In genomic region chr1:77978969-77979838, GRCh38 we compare ENCODE assay signal across 8 cellular contexts. TPM values are rescaled to one million over a fixed set of nuclear protein-coding genes. Genes with fewer than 3 reads are reported as not detected.
DNase-seq lines count a peak whose midpoint lies in the region; ATAC-seq and TF ChIP-seq lines count a peak whose summit lies in the region.

TSS of gene FUBP1 (minus strand) at chr1:77979072. CDS start at chr1:77979004, 68 bp downstream.

- WGBS in lung, 2 donors, result 0% methylated on average over 55 to 57 of the region's 57 CpGs

- TF ChIP-seq CTCF in lung (IDR thresholded peaks at IDR 0.05; ENCODE audit: control extremely low read depth, extremely low read depth), result peak; percentile 49

- H3K27me3 ChIP-seq in CD4-positive, alpha-beta memory T cell (ENCODE audit: insufficient read depth, low read length), result no peaks in the 10 kb centered on the region
- H3K27me3 ChIP-seq in lung (ENCODE audit: control insufficient read depth, insufficient read depth), result no peaks in the 10 kb centered on the region

- H3K9me3 Mint-ChIP-seq in CD4-positive, alpha-beta memory T cell, result peaks cover 0 to 1% (median 0%) of the 10 kb centered on the region in 8 donors
- H3K9me3 Mint-ChIP-seq in activated CD4-positive, alpha-beta memory T cell treated with anti-CD3 and anti-CD28 coated beads for 36 hours, result no peaks in the 10 kb centered on the region

- POLR2A ChIA-PET in CD4-positive, alpha-beta memory T cell (lab: Charles Lee; ENCODE audit: partially characterized antibody), result interaction anchor here (0.6 to 8.5 kb wide), 25 partner anchors 10 to 672 kb away, joined by 3 to 247 read pairs (median 5); partner anchors contain the start of genes DNAJB4, IFI44L, MIGA1 and USP33
- POLR2A ChIA-PET in activated CD4-positive, alpha-beta memory T cell treated with anti-CD3 and anti-CD28 coated beads for 36 hours (lab: Charles Lee), result interaction anchor here (0.6 to 10.1 kb wide), 14 partner anchors 9 to 1685 kb away, joined by 3 to 297 read pairs (median 6); partner anchors contain the start of genes DNAJB4 and ZZZ3

- H3K27me3 Mint-ChIP-seq in CD4-positive, alpha-beta memory T cell, result no peaks in the 10 kb centered on the region
- H3K27me3 Mint-ChIP-seq in activated CD4-positive, alpha-beta memory T cell treated with anti-CD3 and anti-CD28 coated beads for 36 hours, result no peaks in the 10 kb centered on the region

- no peak within 1 kb of the TSS for H3K27ac Mint-ChIP-seq in CD4-positive, alpha-beta memory T cell
- H3K27ac Mint-ChIP-seq in activated CD4-positive, alpha-beta memory T cell treated with anti-CD3 and anti-CD28 coated beads for 36 hours, result no peak within 1 kb of the TSS

- peak within 1 kb of the TSS; percentile 100 for H3K27ac ChIP-seq in CD4-positive, alpha-beta memory T cell (ENCODE audit: low read depth, low read length)
- H3K27ac ChIP-seq in lung (ENCODE audit: low read depth in 1 of 2, low read length in 1 of 2), result peak within 1 kb of the TSS; percentile 94 to 100

- ATAC-seq in GM19438 (IDR thresholded peaks at IDR 0.05; ENCODE audit: low read depth, unreplicated experiment) (peak; percentile 73), HG03575 (IDR thresholded peaks at IDR 0.05; ENCODE audit: extremely low read depth, insufficient number of reproducible peaks, low FRiP score, unreplicated experiment) (peak; percentile 54), lung (ENCODE audit: insufficient read depth, low FRiP score) (peak; percentile 91)

- H3K9me3 ChIP-seq in CD4-positive, alpha-beta memory T cell (ENCODE audit: control insufficient read depth in 1 of 2, low read length in 2 of 2), result no peaks in the 10 kb centered on the region
- H3K9me3 ChIP-seq in lung (ENCODE audit: control insufficient read depth in 2 of 2, insufficient read depth in 1 of 2, low read length in 1 of 2), result no peaks in the 10 kb centered on the region

- CTCF ChIA-PET in CD4-positive, alpha-beta memory T cell (lab: Charles Lee; ENCODE audit: partially characterized antibody), result interaction anchor here (0.8 to 3.9 kb wide), 9 partner anchors 11 to 697 kb away, joined by 3 to 38 read pairs (median 4); partner anchors contain the start of gene DNAJB4
- CTCF ChIA-PET in activated CD4-positive, alpha-beta memory T cell treated with anti-CD3 and anti-CD28 coated beads for 36 hours (lab: Charles Lee), result interaction anchor here (1.0 to 1.6 kb wide), 5 partner anchors 19 to 296 kb away, joined by 4 to 13 read pairs (median 6); partner anchors contain the start of gene DNAJB4

- H3K4me1 Mint-ChIP-seq in CD4-positive, alpha-beta memory T cell, result peaks cover 22 to 38% (median 30%) of the 10 kb centered on the region in 4 donors
- peaks cover 38% of the 10 kb centered on the region for H3K4me1 Mint-ChIP-seq in activated CD4-positive, alpha-beta memory T cell treated with anti-CD3 and anti-CD28 coated beads for 36 hours (ENCODE audit: low read depth)

- H3K4me1 ChIP-seq in CD4-positive, alpha-beta memory T cell (ENCODE audit: insufficient read depth, low read length), result peaks cover 55% of the 10 kb centered on the region
- H3K4me1 ChIP-seq in lung (ENCODE audit: control insufficient read depth in 2 of 2, insufficient read depth in 2 of 2, low read length in 2 of 2), result peaks cover 3 to 10% of the 10 kb centered on the region in 2 donors

- H3K36me3 Mint-ChIP-seq in CD4-positive, alpha-beta memory T cell, result peaks cover 5 to 22% of the 10 kb centered on the region in 2 donors
- peaks cover 22% of the 10 kb centered on the region for H3K36me3 Mint-ChIP-seq in activated CD4-positive, alpha-beta memory T cell treated with anti-CD3 and anti-CD28 coated beads for 36 hours

- H3K36me3 ChIP-seq in CD4-positive, alpha-beta memory T cell (ENCODE audit: insufficient read depth, low read length), result peaks cover 7% of the 10 kb centered on the region
- peaks cover 0 to 2% of the 10 kb centered on the region in 2 donors for H3K36me3 ChIP-seq in lung (ENCODE audit: control insufficient read depth in 2 of 2, insufficient read depth in 2 of 2, low read length in 2 of 2)

- H3K4me3 ChIP-seq in CD4-positive, alpha-beta memory T cell (ENCODE audit: low read length in 2 of 2), result peak within 1 kb of the TSS; percentile 74 to 94
- H3K4me3 ChIP-seq in lung, result peak within 1 kb of the TSS; percentile 96

- peak; percentile 95 to 98 (median 97) for DNase-seq in CD4-positive, alpha-beta memory T cell
- peak; percentile 100 for DNase-seq in NCI-H82 (lab: John Stamatoyannopoulos, UW)
- peak; percentile 98 for DNase-seq in activated CD4-positive, alpha-beta memory T cell treated with anti-CD3 and anti-CD28 coated beads for 36 hours
- peak; percentile 92 for DNase-seq in effector CD4-positive, alpha-beta T cell
- peak; percentile 97 for DNase-seq in lung (ENCODE audit: low spot score)
- DNase-seq in stimulated activated CD4-positive, alpha-beta T cell treated with anti-CD3 and anti-CD28 coated beads, TNF-alpha, amount 100 ng/mL, for 4 hours (ENCODE audit: low read depth in 3 of 3), result peak; percentile 78 to 94 (median 93)

- no peak within 1 kb of the TSS for H3K4me3 Mint-ChIP-seq in CD4-positive, alpha-beta memory T cell
- H3K4me3 Mint-ChIP-seq in activated CD4-positive, alpha-beta memory T cell treated with anti-CD3 and anti-CD28 coated beads for 36 hours, result no peak within 1 kb of the TSS

- intact Hi-C loops in CD4-positive, alpha-beta memory T cell (cut with micrococcal nuclease), result loop anchor here (1.0 to 10.0 kb wide), 6 partner anchors 25 to 646 kb away; partner anchors contain the start of genes DNAJB4, GIPC2, IFI44L and USP33
- intact Hi-C loops in activated CD4-positive, alpha-beta memory T cell treated with anti-CD3 and anti-CD28 coated beads for 36 hours (cut with micrococcal nuclease), result loop anchor here (1.0 to 10.0 kb wide), 11 partner anchors 25 to 760 kb away; partner anchors contain the start of genes DNAJB4, IFI44, IFI44L and MIGA1

RNA-seq across cellular contexts. Expression of gene FUBP1, which starts in this region (rescaled TPM):
- 100 to 1,000 TPM; 246 to 270 TPM for total RNA-seq in CD4-positive, alpha-beta memory T cell
- 10 to 100 TPM; 31.5 to 58.0 TPM for polyA plus RNA-seq in CD4-positive, alpha-beta memory T cell
- total RNA-seq in activated CD4-positive, alpha-beta memory T cell treated with anti-CD3 and anti-CD28 coated beads for 36 hours, result 100 to 1,000 TPM; 204 to 220 TPM
- 100 to 1,000 TPM in 1 of 2 donors, 10 to 100 TPM in 1; 88.6 to 324 TPM for total RNA-seq in lung
- polyA plus RNA-seq in lung, result 10 to 100 TPM; 39.1 to 52.5 TPM

Comparison
In these comparisons a context has a peak if more than half of its experiments do, and no peak if none do; other contexts are left out.
1. Peak in every context shown above with its lines: DNase-seq, ATAC-seq, H3K4me3 ChIP-seq and H3K27ac ChIP-seq.